In the genomic region with DNA sequence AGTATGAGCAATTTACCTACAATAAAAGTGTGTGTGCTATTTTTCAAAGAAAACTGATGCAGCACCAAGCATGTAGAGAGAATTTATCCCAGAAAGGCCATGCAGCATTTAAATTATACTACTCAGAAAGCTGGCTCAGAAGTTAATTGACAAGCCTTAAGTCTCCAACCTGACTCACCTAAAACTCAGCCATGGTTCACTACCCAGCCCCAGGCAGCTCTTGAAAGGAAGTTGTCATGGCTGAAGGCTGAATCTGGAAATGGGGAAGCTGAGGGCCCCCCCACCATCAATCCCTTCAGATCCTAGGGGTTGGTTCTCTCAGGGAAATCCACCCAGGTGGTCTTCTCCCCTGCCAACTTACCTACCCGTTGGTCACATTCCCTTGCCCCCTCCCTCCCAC, we compare ENCODE assay signal across 1 cellular context.
TF ChIP-seq lines count a peak whose summit lies in the region.

No MANE protein-coding gene starts in this region.

TF ChIP-seq in K562, 482 proteins besides CTCF, POLR2A, EP300 and RAD21:
- TF ChIP-seq, protein P1, sequence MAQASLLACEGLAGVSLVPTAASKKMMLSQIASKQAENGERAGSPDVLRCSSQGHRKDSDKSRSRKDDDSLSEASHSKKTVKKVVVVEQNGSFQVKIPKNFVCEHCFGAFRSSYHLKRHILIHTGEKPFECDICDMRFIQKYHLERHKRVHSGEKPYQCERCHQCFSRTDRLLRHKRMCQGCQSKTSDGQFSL (CRISPR knock-in tag; IDR thresholded peaks at IDR 0.05): 0 out of 2 replicates have a peak, but pooled peaks have one; percentile 53
- TF ChIP-seq, protein P1 (tag; IDR thresholded peaks at IDR 0.05): no peak
- TF ChIP-seq, protein P2, sequence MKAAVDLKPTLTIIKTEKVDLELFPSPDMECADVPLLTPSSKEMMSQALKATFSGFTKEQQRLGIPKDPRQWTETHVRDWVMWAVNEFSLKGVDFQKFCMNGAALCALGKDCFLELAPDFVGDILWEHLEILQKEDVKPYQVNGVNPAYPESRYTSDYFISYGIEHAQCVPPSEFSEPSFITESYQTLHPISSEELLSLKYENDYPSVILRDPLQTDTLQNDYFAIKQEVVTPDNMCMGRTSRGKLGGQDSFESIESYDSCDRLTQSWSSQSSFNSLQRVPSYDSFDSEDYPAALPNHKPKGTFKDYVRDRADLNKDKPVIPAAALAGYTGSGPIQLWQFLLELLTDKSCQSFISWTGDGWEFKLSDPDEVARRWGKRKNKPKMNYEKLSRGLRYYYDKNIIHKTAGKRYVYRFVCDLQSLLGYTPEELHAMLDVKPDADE (conservative IDR thresholded peaks at IDR 0.05; ENCODE audit: control insufficient read depth, low read depth, low read length): no peak
TF ChIP-seq in K562: peak in this region for 1.
